In genomic region chr19:52626915-52627314, GRCh38 we compare ENCODE assay signal across 35 cellular contexts.
"Had no signal": no experiment of that assay in that cellular context is flagged by ENCODE, and none has a peak within 500 bp of the region (broad histone marks: within the 10 kb centered on the region; RNA-seq: fewer than 3 reads in every experiment).

No MANE protein-coding gene starts in this region.

- H3K9me3 ChIP-seq: adrenal gland, body of pancreas, breast epithelium had no signal

- FAIRE-seq: astrocyte, TTC549 had no signal

- H3K27ac ChIP-seq: adrenal gland, body of pancreas, brain microvascular endothelial cell, breast epithelium, VCaP had no signal

- H3K36me3 ChIP-seq: adrenal gland, breast epithelium had no signal

- H3K4me1 ChIP-seq: adrenal gland, body of pancreas, breast epithelium had no signal

- DNase-seq: activated B cell treated with CpG ODN at 0.5 μM for 24 hours; activated CD4-positive, alpha-beta memory T cell treated with anti-CD3 and anti-CD28 coated beads for 36 hours; activated CD4-positive, alpha-beta T cell treated with anti-CD3 and anti-CD28 coated beads for 4 hours; activated CD4-positive, alpha-beta T cell treated with anti-CD3 and anti-CD28 coated beads, Interleukin-2, amount 10 ng/mL, durations not matched to agents 24 days and 14 days; activated CD4-positive, alpha-beta T cell treated with anti-CD3 and anti-CD28 coated beads, Interleukin-2, amount 50 U/mL, for 1 hour; activated CD4-positive, alpha-beta T cell treated with anti-CD3 and anti-CD28 coated beads, Interleukin-2, amount 50 U/mL, for 4 hours; activated CD4-positive, CD25-positive, alpha-beta regulatory T cell treated with anti-CD3 and anti-CD28 coated beads, Interleukin-2, amount 50 U/mL, for 72 hours; activated CD8-positive, alpha-beta memory T cell treated with anti-CD3 and anti-CD28 coated beads, Interleukin-2, amount 50 U/mL, for 4 hours; activated CD8-positive, alpha-beta T cell treated with anti-CD3 and anti-CD28 coated beads for 36 hours; activated effector memory CD4-positive, alpha-beta T cell treated with anti-CD3 and anti-CD28 coated beads, Interleukin-2, amount 50 U/mL, for 16 hours; activated gamma-delta T cell treated with Interleukin-2 at 50 U/mL for 16 hours; activated naive CD4-positive, alpha-beta T cell; activated naive CD4-positive, alpha-beta T cell treated with anti-CD3 and anti-CD28 coated beads for 36 hours; activated naive CD4-positive, alpha-beta T cell treated with anti-CD3 and anti-CD28 coated beads, Interleukin-2, amount 50 U/mL, for 16 hours; activated naive CD8-positive, alpha-beta T cell treated with anti-CD3 and anti-CD28 coated beads for 36 hours; activated T-cell treated with anti-CD3 and anti-CD28 coated beads for 4 hours; activated T-cell treated with anti-CD3 and anti-CD28 coated beads, Interleukin-2, amount 50 U/mL, for 1 hour; activated T-cell treated with anti-CD3 and anti-CD28 coated beads, Interleukin-2, amount 50 U/mL, for 4 hours; activated T-cell treated with anti-CD3 and anti-CD28 coated beads, Interleukin-2, amount 50 U/mL, for 72 hours; amniotic stem cell; aorta; body of pancreas; brain microvascular endothelial cell; central memory CD4-positive, alpha-beta T cell; SW 1271; T-helper 1 cell; T-helper 2 cell; T-helper 9 cell had no signal

- ATAC-seq: activated CD8-positive, alpha-beta T cell treated with anti-CD3 and anti-CD28 coated beads for 36 hours; activated naive CD4-positive, alpha-beta T cell treated with anti-CD3 and anti-CD28 coated beads, Interleukin-2, amount 50 U/mL, for 72 hours; activated T-cell treated with anti-CD3 and anti-CD28 coated beads, Interleukin-2, amount 50 U/mL, for 4 hours; activated T-cell treated with anti-CD3 and anti-CD28 coated beads, Interleukin-2, amount 50 U/mL, for 72 hours; activated T-helper 17 cell treated with anti-CD3 and anti-CD28 coated beads, Interleukin-2, amount 50 U/mL, for 72 hours; body of pancreas had no signal

- H3K27me3 ChIP-seq: adrenal gland, body of pancreas, brain microvascular endothelial cell, breast epithelium had no signal

- H3K4me3 ChIP-seq: adrenal gland, body of pancreas, breast epithelium had no signal
